In the genomic region with DNA sequence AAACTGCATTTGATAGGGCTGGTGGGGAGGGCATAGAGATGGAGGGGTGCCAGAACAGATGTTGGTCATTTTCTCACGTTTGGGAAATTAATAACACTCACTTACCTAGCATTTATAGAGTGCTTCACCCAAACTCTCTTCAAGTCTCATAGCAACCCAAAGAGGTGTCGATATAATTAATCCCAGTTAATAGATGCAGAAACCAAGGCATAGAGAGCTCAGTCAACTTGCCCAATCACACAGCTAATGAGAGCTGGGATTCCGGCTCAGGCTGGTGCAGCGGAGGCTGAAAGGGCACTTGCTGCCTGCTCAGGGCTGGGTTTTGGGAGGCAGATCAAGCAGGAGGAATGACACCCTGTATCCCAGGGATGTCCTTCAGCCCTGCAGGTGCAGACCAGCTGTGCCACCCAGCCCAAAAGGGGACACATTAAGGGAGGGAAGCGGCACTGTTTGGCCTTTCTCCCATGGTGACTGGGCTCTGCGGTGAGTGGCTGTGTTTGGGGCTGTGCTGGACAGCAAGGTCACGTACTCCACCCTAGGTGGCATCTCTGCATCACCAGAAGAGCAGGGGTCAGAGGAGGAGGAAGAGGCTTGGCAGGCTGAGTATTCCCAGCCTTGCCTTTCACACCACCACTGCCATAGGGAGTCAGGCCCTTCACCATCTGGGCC, we compare ENCODE assay signal across 30 cellular contexts.
DNase-seq lines count a peak whose midpoint lies in the region; TF ChIP-seq lines count a peak whose summit lies in the region.
"Had no signal": no experiment of that assay in that cellular context is flagged by ENCODE, and none has a peak within 500 bp of the region (broad histone marks: within the 10 kb centered on the region; RNA-seq: fewer than 3 reads in every experiment).

No MANE protein-coding gene starts in this region.

- no peaks in the 10 kb centered on the region for H3K36me3 Mint-ChIP-seq in immature natural killer cell
- H3K36me3 Mint-ChIP-seq: activated naive CD4-positive, alpha-beta T cell treated with anti-CD3 and anti-CD28 coated beads, Interleukin-2, amount 50 U/mL, for 72 hours had no signal

- H3K27me3 Mint-ChIP-seq in immature natural killer cell (ENCODE audit: low read depth in 3 of 3): peaks cover 0 to 2% (median 1%) of the 10 kb centered on the region in 3 donors
- H3K27me3 Mint-ChIP-seq: activated B cell treated with CpG ODN at 0.5 μM for 24 hours had no signal

- H3K9me3 Mint-ChIP-seq in immature natural killer cell: no peaks in the 10 kb centered on the region
- H3K9me3 Mint-ChIP-seq: activated B cell treated with CpG ODN at 0.5 μM for 24 hours; activated naive CD4-positive, alpha-beta T cell treated with anti-CD3 and anti-CD28 coated beads, Interleukin-2, amount 50 U/mL, for 72 hours; activated T-helper 2 cell treated with anti-CD3 and anti-CD28 coated beads, Interferon-gamma antibody, Interleukin-2, Interleukin-4, amounts not matched to agents 10 μg/mL and 5 μg/mL and 100 μg/mL, durations not matched to agents 14 hours and 24 hours and 36 hours; naive thymus-derived CD4-positive, alpha-beta T cell had no signal

- peak; percentile 24 for DNase-seq in NCI-H2171 treated with DMSO at 0.1 percent for 48 hours (lab: John Stamatoyannopoulos, UW)
- no peak for DNase-seq in NCI-H2171 (lab: John Stamatoyannopoulos, UW)
- peak; percentile 24 for DNase-seq in NCI-H2081 treated with DMSO at 0.1 percent for 48 hours (lab: John Stamatoyannopoulos, UW)
- DNase-seq in retina: peak; percentile 16
- DNase-seq in GM20000 (ENCODE audit: low spot score): no peak
- no peak for DNase-seq in immature natural killer cell
- DNase-seq in stimulated activated CD4-positive, alpha-beta T cell treated with anti-CD3 and anti-CD28 coated beads, Interleukin-15, amount 100 ng/mL, for 24 hours: no peak
- DNase-seq: activated B cell treated with CpG ODN at 0.5 μM for 24 hours; BE2C; cerebellar nuclear complex; DMS53; foreskin fibroblast; GF-D8; heart right ventricle; MV-4-11; naive thymus-derived CD4-positive, alpha-beta T cell; NK-92 treated with Interleukin-12 subunit alpha and Interleukin-12 subunit beta, amount 100 ng/mL, for 24 hours; ovary; SHP77; stimulated activated CD4-positive, alpha-beta T cell treated with anti-CD3 and anti-CD28 coated beads, Interleukin-4, amount 100 ng/mL, for 1 hour; stimulated activated naive CD4-positive, alpha-beta T cell; T-helper 9 cell had no signal

- H3K4me3 Mint-ChIP-seq in immature natural killer cell: no peak overlapping the region
- H3K4me3 Mint-ChIP-seq: activated B cell treated with CpG ODN at 0.5 μM for 24 hours; naive thymus-derived CD4-positive, alpha-beta T cell had no signal

- no peak for TF ChIP-seq CTCF in GM20000 (IDR thresholded peaks at IDR 0.05; ENCODE audit: extremely low read depth, missing control alignments)

- no peak overlapping the region for H3K27ac Mint-ChIP-seq in immature natural killer cell
- H3K27ac Mint-ChIP-seq: activated B cell treated with CpG ODN at 0.5 μM for 24 hours; activated naive CD4-positive, alpha-beta T cell treated with anti-CD3 and anti-CD28 coated beads, Interleukin-2, amount 50 U/mL, for 72 hours; activated T-helper 2 cell treated with anti-CD3 and anti-CD28 coated beads, Interferon-gamma antibody, Interleukin-2, Interleukin-4, amounts not matched to agents 10 μg/mL and 5 μg/mL and 100 μg/mL, durations not matched to agents 14 hours and 24 hours and 36 hours; naive thymus-derived CD4-positive, alpha-beta T cell had no signal

- H3K4me1 Mint-ChIP-seq in immature natural killer cell: peaks cover 30 to 34% of the 10 kb centered on the region in 2 donors
- H3K4me1 Mint-ChIP-seq: activated B cell treated with CpG ODN at 0.5 μM for 24 hours had no signal

- peak overlapping the region; percentile 20 for H3K27ac ChIP-seq in cingulate gyrus (ENCODE audit: low read depth, low read length)
- H3K27ac ChIP-seq: A549, heart right ventricle, KMS-11, left lung, ovary, thoracic aorta, vagina had no signal

Comparison
In these comparisons a context has a peak if more than half of its experiments do, and no peak if none do; other contexts are left out.
1. DNase-seq: peak in NCI-H2171 treated with DMSO at 0.1 percent for 48 hours (single experiment), NCI-H2081 treated with DMSO at 0.1 percent for 48 hours (single experiment) and retina (single experiment); none in NCI-H2171 (single experiment), GM20000 (single experiment), immature natural killer cell (0 of 3) and stimulated activated CD4-positive, alpha-beta T cell treated with anti-CD3 and anti-CD28 coated beads, Interleukin-15, amount 100 ng/mL, for 24 hours (single experiment).